ENCODE assay signal across 8 cellular contexts in genomic region chr11:122215244-122215992, GRCh38.
DNase-seq lines count a peak whose midpoint lies in the region; ATAC-seq and TF ChIP-seq lines count a peak whose summit lies in the region.

No MANE protein-coding gene starts in this region.

- H3K27me3 ChIP-seq in gastrocnemius medialis: no peaks in the 10 kb centered on the region

- H3K4me1 ChIP-seq in gastrocnemius medialis: peaks cover 8 to 25% of the 10 kb centered on the region in 2 donors

- TF ChIP-seq CTCF in AG09309 (IDR thresholded peaks at IDR 0.05; ENCODE audit: control insufficient read depth, insufficient read depth, low read depth, low read length, missing control alignments): peak; percentile 96
- TF ChIP-seq CTCF in GM13976 (IDR thresholded peaks at IDR 0.05; ENCODE audit: borderline replicate concordance, control extremely low read depth, extremely low read depth, insufficient read depth, missing control alignments): peak; percentile 82
- peak; percentile 91 to 97 (median 93) for TF ChIP-seq CTCF in gastrocnemius medialis (IDR thresholded peaks at IDR 0.05 in 4 of 5, conservative IDR thresholded peaks at IDR 0.05 in 1 of 5)

- peak overlapping the region; percentile 48 to 65 (median 60) for H3K27ac ChIP-seq in gastrocnemius medialis

- H3K9me3 ChIP-seq in gastrocnemius medialis: no peaks in the 10 kb centered on the region

- H3K4me3 ChIP-seq in AG09309 (ENCODE audit: control insufficient read depth, low read depth, low read length) (no peak overlapping the region), gastrocnemius medialis (no peak overlapping the region)

- no peaks in the 10 kb centered on the region for H3K36me3 ChIP-seq in gastrocnemius medialis

- ATAC-seq in HG03045 (IDR thresholded peaks at IDR 0.05; ENCODE audit: unreplicated experiment) (peak; percentile 73), gastrocnemius medialis (peak; percentile 88 to 94)

- in situ Hi-C loops in GM13976 (cut with MboI; ENCODE audit: low sequenced_read_pairs, unreplicated experiment) (loop anchor here (10.0 kb wide), 1 partner anchor 289 kb away; no protein-coding TSS in a partner anchor), gastrocnemius medialis (cut with MboI; ENCODE audit: low sequenced_read_pairs in 4 of 4) (loop anchor here (5.0 to 10.0 kb wide), 4 partner anchors 149 to 292 kb away; no protein-coding TSS in a partner anchor)

- DNase-seq in AG09309 (ENCODE audit: low read depth) (peak; percentile 99), GM13976 (ENCODE audit: low spot score) (peak; percentile 70), NOMO-1 (lab: John Stamatoyannopoulos, UW; ENCODE audit: unreplicated experiment in 2 of 2) (peak; percentile 49 to 50), astrocyte of the hippocampus (ENCODE audit: low read depth, low spot score) (peak; percentile 93), iPS DF 4.7 (ENCODE audit: extremely low read depth, low spot score) (peak; percentile 75), gastrocnemius medialis (peak; percentile 57 to 76)
- DNase-seq in stimulated activated naive CD4-positive, alpha-beta T cell (lab: John Stamatoyannopoulos, UW): no peak

- intact Hi-C loops in gastrocnemius medialis (cut with DNase I; ENCODE audit: low total_unique reads): loop anchor here (1.0 to 5.0 kb wide), 4 partner anchors 19 to 290 kb away; no protein-coding TSS in a partner anchor

- no peak for TF ChIP-seq POLR2A in gastrocnemius medialis (IDR thresholded peaks at IDR 0.05)

Comparison
In these comparisons a context has a peak if more than half of its experiments do, and no peak if none do; other contexts are left out.
1. DNase-seq: peak in AG09309 (single experiment), GM13976 (single experiment), NOMO-1 (2 of 2), astrocyte of the hippocampus (single experiment), iPS DF 4.7 (single experiment) and gastrocnemius medialis (2 of 2); none in stimulated activated naive CD4-positive, alpha-beta T cell (0 of 6).
2. Peak in every context shown above with its lines, with median percentiles within 50 percentile points of each other: CTCF ChIP-seq.